In the genomic region with DNA sequence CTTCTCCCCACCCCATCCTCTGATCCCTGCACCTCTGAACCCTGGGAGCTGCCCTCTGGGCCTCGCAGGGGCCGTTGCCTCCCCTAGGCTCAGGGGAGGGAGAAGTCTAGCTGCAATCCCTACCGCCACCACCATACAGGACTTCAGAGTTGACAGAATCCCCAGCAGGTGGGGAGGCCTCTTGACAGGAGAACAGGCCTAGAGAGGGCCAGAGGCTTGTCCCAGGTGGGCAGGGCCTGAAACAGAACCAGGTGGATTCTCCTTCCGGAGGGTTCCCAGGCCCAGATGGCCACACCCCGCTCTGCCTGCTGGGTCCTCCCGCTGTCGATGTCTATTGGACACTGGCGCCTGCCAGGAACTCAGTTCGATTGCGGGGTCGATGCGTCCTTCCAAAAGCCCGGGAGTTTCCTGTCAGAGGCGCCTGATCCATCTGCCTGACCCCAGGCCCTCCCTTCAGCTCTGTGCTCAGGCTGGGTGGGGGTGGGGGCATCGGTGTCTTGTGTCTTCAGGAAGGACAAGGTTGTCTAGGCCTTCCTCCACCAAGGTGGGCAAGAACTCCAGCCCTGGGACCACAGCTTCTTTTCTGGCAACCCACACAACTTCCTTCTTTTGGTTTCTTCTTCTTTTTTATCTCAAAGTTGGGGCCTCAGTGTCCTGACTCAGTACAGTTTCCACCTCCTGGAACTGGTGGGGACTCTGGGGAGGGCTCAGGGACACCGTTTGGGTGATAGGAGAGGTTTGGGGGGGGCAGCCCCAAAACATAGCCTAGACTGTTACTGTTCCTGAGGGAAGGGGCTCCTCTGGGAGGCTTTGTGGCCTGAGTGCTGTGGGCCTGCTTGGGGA, we compare ENCODE assay signal across 8 cellular contexts. TPM values are rescaled to one million over a fixed set of nuclear protein-coding genes. Genes with fewer than 3 reads are reported as not detected.
DNase-seq lines count a peak whose midpoint lies in the region; ATAC-seq and TF ChIP-seq lines count a peak whose summit lies in the region.

No MANE protein-coding gene starts in this region.

- CTCF ChIA-PET in GM10248 (lab: Yijun Ruan, JAX) = interaction anchor here (0.9 to 2.9 kb wide), 14 partner anchors 11 to 391 kb away, joined by 3 to 31 read pairs (median 4); no protein-coding TSS in a partner anchor

- H3K27ac ChIP-seq in left lung = peak overlapping the region in 1 of 2 donors; percentile 72

- no peaks in the 10 kb centered on the region for H3K9me3 ChIP-seq in left lung

- POLR2A ChIA-PET in GM10248 (lab: Yijun Ruan, JAX) = interaction anchor here (0.6 kb wide), 2 partner anchors 8 to 26 kb away, joined by 4 read pairs; no protein-coding TSS in a partner anchor

- DNase-seq in GM10248 (ENCODE audit: extremely low spot score) (peak; percentile 78), left lung (no peak)
- no peak for DNase-seq in effector CD4-positive, alpha-beta T cell

- no peak overlapping the region for H3K4me3 ChIP-seq in left lung

- H3K27me3 ChIP-seq in left lung = no peaks in the 10 kb centered on the region

- ATAC-seq in HG02938 (IDR thresholded peaks at IDR 0.05; ENCODE audit: unreplicated experiment) (peak; percentile 57), SK-N-SH treated with all-trans-retinoic acid at 6 μM for 48 hours (peak; percentile 26; the same call in 2 of the 3 replicates), left lung (peak; percentile 2), GM19467 (IDR thresholded peaks at IDR 0.05; ENCODE audit: unreplicated experiment) (no peak), GM18520 (IDR thresholded peaks at IDR 0.05; ENCODE audit: unreplicated experiment) (no peak), HG03139 (IDR thresholded peaks at IDR 0.05; ENCODE audit: unreplicated experiment) (no peak)

- peaks cover 12 to 43% of the 10 kb centered on the region in 2 donors for H3K4me1 ChIP-seq in left lung

- intact Hi-C loops in left lung (cut with DNase I) = no loop called here

- no peak for TF ChIP-seq CTCF in GM10248 (IDR thresholded peaks at IDR 0.05; ENCODE audit: control extremely low read depth, extremely low read depth, low read depth, missing control alignments)
- TF ChIP-seq CTCF in left lung (IDR thresholded peaks at IDR 0.05) = peak in 1 of 2 donors; percentile 31

- H3K36me3 ChIP-seq in left lung = no peaks in the 10 kb centered on the region

TF ChIP-seq in SK-N-SH treated with all-trans-retinoic acid at 6 μM for 48 hours, 23 proteins besides CTCF, POLR2A, EP300 and RAD21:
- TF ChIP-seq GLIS3 (CRISPR knock-in tag; IDR thresholded peaks at IDR 0.05) (no peak), ISL1 (CRISPR knock-in tag; IDR thresholded peaks at IDR 0.05) (no peak)
TF ChIP-seq in SK-N-SH treated with all-trans-retinoic acid at 6 μM for 48 hours: peak in this region for 0.

RNA-seq across cellular contexts. Expression of gene STARD10, which starts 6.4 kb away (rescaled TPM):
- 100 to 1,000 TPM in 1 of 2 donors, 10 to 100 TPM in 1; 83.8 to 119 TPM for total RNA-seq in left lung

RNA-seq across cellular contexts. Expression of gene ATG16L2, which starts 26.7 kb away (rescaled TPM):
- total RNA-seq in left lung = 10 to 100 TPM; 41.5 to 87.3 TPM

RNA-seq across cellular contexts. Expression of gene ARAP1, which starts 35.3 kb away (rescaled TPM):
- 100 to 1,000 TPM; 172 to 222 TPM for total RNA-seq in left lung

Comparison
In these comparisons a context has a peak if more than half of its experiments do, and no peak if none do; other contexts are left out.
1. ATAC-seq: peak in HG02938 (single experiment), SK-N-SH treated with all-trans-retinoic acid at 6 μM for 48 hours (single experiment) and left lung (single experiment); none in GM19467 (single experiment), GM18520 (single experiment) and HG03139 (single experiment).